13 cellular contexts compared by ENCODE assay signal in the genomic region with DNA sequence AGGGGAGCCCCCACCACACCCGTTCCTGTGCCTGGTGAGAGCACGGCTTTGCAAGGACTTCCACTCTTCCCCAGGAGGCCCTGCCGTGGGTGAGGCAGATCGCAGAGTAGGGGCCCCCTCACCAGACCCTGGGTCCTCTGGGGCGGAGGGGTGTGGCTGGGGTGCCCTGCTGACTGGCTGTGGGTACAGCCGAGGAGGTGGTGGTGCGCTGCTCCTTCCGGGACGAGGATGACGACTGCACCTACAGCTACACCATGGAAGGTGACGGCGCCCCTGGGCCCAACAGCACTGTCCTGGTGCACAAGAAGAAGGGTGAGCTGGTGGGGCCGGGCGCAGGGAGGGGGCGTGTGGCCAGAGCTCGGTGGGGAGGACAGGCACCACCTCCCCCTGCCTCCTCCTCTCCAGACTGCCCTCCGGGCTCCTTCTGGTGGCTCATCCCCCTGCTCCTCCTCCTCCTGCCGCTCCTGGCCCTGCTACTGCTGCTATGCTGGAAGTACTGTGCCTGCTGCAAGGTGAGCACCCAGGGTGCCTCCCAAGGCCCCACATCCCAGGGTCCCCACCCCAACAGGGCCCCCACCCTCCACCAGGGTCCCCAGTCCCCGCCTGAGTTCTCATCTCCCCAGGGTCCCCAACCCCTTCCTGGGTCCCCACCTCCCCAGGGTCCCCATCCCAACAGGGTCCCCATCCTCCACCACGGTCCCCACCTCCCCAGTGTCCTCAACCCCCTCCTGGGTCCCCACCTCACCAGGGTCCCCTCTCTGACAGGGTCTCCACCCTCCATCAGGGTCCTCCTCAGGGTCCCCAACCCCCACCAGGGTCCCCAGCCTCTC. TPM values are rescaled to one million over a fixed set of nuclear protein-coding genes. Genes with fewer than 3 reads are reported as not detected.
"Had no signal": no experiment of that assay in that cellular context is flagged by ENCODE, and none has a peak within 500 bp of the region (broad histone marks: within the 10 kb centered on the region; RNA-seq: fewer than 3 reads in every experiment).

No MANE protein-coding gene starts in this region.

- H3K4me3 Mint-ChIP-seq: activated CD8-positive, alpha-beta memory T cell treated with anti-CD3 and anti-CD28 coated beads, Interleukin-2, amount 10 ng/mL, durations not matched to agents 7 days and 5 days; activated naive CD8-positive, alpha-beta T cell; activated T-cell treated with anti-CD3 and anti-CD28 coated beads, Interleukin-2, amount 50 U/mL, for 24 hours had no signal

- H3K4me3 ChIP-seq: breast epithelium, heart right ventricle, left ventricle myocardium inferior, pancreas, thoracic aorta, uterus had no signal

- H3K9me3 Mint-ChIP-seq: activated T-cell treated with anti-CD3 and anti-CD28 coated beads, Interleukin-2, amount 50 U/mL, for 24 hours had no signal

- H3K27me3 Mint-ChIP-seq: activated CD8-positive, alpha-beta memory T cell treated with anti-CD3 and anti-CD28 coated beads, Interleukin-2, amount 10 ng/mL, durations not matched to agents 7 days and 5 days; activated naive CD8-positive, alpha-beta T cell; activated T-cell treated with anti-CD3 and anti-CD28 coated beads, Interleukin-2, amount 50 U/mL, for 24 hours had no signal

- H3K36me3 Mint-ChIP-seq: activated CD8-positive, alpha-beta memory T cell treated with anti-CD3 and anti-CD28 coated beads, Interleukin-2, amount 10 ng/mL, durations not matched to agents 7 days and 5 days; activated naive CD8-positive, alpha-beta T cell had no signal

- H3K36me3 ChIP-seq: pancreas, thoracic aorta, uterus had no signal

- H3K27ac ChIP-seq: breast epithelium, left ventricle myocardium inferior, pancreas, thoracic aorta, uterus had no signal

- H3K27me3 ChIP-seq: breast epithelium, heart right ventricle, pancreas, uterus had no signal

- DNase-seq: activated gamma-delta T cell; activated T-cell treated with anti-CD3 and anti-CD28 coated beads, Interleukin-2, amount 50 U/mL, for 24 hours; heart right ventricle; left ventricle myocardium inferior; mesenchymal stem cell; stimulated activated naive CD4-positive, alpha-beta T cell; uterus had no signal

- H3K4me1 ChIP-seq: breast epithelium, left ventricle myocardium inferior, pancreas, uterus had no signal

- H3K9me3 ChIP-seq: breast epithelium, heart right ventricle, left ventricle myocardium inferior, pancreas, thoracic aorta, uterus had no signal

RNA-seq across cellular contexts. Expression of a gene that starts 16.1 kb away (rescaled TPM):
- polyA plus RNA-seq: neural cell had no signal
